1 cellular context compared by ENCODE assay signal in the genomic region with DNA sequence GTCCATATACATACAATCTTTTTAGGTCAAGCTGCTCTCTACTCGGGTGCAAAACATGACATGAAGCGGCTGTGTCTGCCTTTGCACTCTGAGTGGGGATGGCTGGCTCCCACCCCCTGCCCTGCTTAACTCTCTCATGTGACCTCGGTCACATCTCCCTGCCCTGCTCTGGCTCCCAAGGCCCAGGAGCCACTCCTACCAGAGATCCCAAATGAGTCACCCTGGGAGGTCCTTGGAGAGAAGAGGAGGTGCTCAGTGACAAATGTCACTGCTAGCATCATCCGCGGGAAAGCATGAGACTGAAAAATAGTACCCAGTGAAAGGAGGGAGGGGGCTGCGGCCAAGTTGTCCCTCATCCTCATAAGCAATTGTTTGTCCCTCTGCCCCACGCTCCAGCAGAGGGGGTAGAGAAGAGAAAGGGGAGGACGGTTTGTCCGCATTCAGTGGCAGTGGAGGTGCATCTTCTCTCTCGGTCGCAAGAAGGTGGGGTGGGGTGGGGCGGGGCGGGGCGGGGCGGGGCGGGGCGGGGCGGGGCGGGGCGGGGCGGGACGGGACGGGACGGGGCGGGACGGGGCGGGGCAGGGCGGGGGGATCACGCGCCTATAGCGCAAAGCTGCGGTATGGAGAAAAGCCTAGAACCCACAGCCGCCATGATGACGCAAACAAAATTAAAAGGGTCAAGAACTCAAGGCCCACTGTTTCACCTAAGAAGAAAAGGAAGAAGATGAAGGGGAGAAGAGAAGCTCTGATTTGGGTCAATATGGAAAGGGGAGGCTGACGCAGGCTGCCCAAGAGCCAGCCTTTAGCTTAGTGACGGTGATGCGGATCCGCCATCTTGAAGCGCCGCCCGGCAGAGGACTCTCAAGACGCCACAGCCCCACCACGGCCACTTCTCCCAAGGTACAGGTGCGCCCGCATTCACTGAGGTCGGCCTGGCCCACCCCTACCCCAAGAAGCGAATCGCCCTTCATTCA.
TF ChIP-seq lines count a peak whose summit lies in the region.

No MANE protein-coding gene starts in this region.

TF ChIP-seq in K562, 482 proteins besides CTCF, POLR2A, EP300 and RAD21 (continued from another document and continues in another):
- TF ChIP-seq ZBTB7A (IDR thresholded peaks at IDR 0.05; ENCODE audit: borderline replicate concordance, control insufficient read depth, low read depth, low read length) (no peak), MAFK (IDR thresholded peaks at IDR 0.05; ENCODE audit: low read length) (no peak), ZNF766 (CRISPR knock-in tag; conservative IDR thresholded peaks at IDR 0.05) (peak; percentile 64; the same call in 1 of the 2 replicates), MECOM (CRISPR knock-in tag; IDR thresholded peaks at IDR 0.05) (0 out of 2 replicates have a peak, but pooled peaks have one; percentile 56), ZNF644 (tag; IDR thresholded peaks at IDR 0.05; ENCODE audit: low read depth) (peak; percentile 75; the same call in 1 of the 2 replicates), RCOR1 (IDR thresholded peaks at IDR 0.05; ENCODE audit: borderline replicate concordance in 1 of 2, low read depth in 2 of 2, low read length in 2 of 2) (peak in 1 of 2 experiments; percentile 58; a peak in 1 of 4 replicates), HSF4 (CRISPR knock-in tag; IDR thresholded peaks at IDR 0.05; ENCODE audit: borderline replicate concordance) (no peak; the same call in 1 of the 2 replicates), SREBF1 (IDR thresholded peaks at IDR 0.05; ENCODE audit: borderline replicate concordance, low read depth, low read length) (no peak), HDAC1 (IDR thresholded peaks at IDR 0.05) (peak in 1 of 2 experiments; percentile 62; a peak in 2 of 4 replicates), SPI1 (IDR thresholded peaks at IDR 0.05; ENCODE audit: borderline replicate concordance, low read depth, low read length) (no peak), CCNT2 (IDR thresholded peaks at IDR 0.05; ENCODE audit: borderline replicate concordance, extremely low read depth, insufficient read length, low read depth, low read length) (no peak), OTX1 (CRISPR knock-in tag; IDR thresholded peaks at IDR 0.05) (0 out of 2 replicates have a peak, but pooled peaks have one; percentile 69), FOXA1 (IDR thresholded peaks at IDR 0.05; ENCODE audit: borderline replicate concordance) (no peak), ZNF184 (CRISPR knock-in tag; IDR thresholded peaks at IDR 0.05) (no peak), IRF2 (CRISPR knock-in tag; IDR thresholded peaks at IDR 0.05) (no peak), SMARCA4 (IDR thresholded peaks at IDR 0.05) (peak; percentile 40; the same call in 1 of the 2 replicates), ERF (CRISPR knock-in tag; IDR thresholded peaks at IDR 0.05) (0 out of 2 replicates have a peak, but pooled peaks have one; percentile 83), ZNF311 (CRISPR knock-in tag; IDR thresholded peaks at IDR 0.05) (peak; percentile 61), RBFOX2 (IDR thresholded peaks at IDR 0.05; ENCODE audit: low read depth, low read length) (peak; percentile 44; the same call in 1 of the 2 replicates), ATF1 (CRISPR knock-in tag; IDR thresholded peaks at IDR 0.05) (no peak), ATF1 (tag; IDR thresholded peaks at IDR 0.05) (peak; percentile 62), PTTG1 (tag; IDR thresholded peaks at IDR 0.05; ENCODE audit: low read depth) (peak; percentile 76), RFX1 (IDR thresholded peaks at IDR 0.05) (no peak), PYGO2 (tag; IDR thresholded peaks at IDR 0.05) (0 out of 2 replicates have a peak, but pooled peaks have one; percentile 49), NR2C2 (CRISPR knock-in tag; IDR thresholded peaks at IDR 0.05) (0 out of 2 replicates have a peak, but pooled peaks have one; percentile 40), NR2C2 (tag; IDR thresholded peaks at IDR 0.05) (no peak), ZFP36 (IDR thresholded peaks at IDR 0.05; ENCODE audit: low read depth, low read length, partially characterized antibody) (peak; percentile 35), SOX6 (IDR thresholded peaks at IDR 0.05) (peak; percentile 35; the same call in 1 of the 2 replicates), U2AF2 (optimal IDR thresholded peaks at IDR 0.05; ENCODE audit: low read depth, low read length) (no peak), CBFA2T2 (conservative IDR thresholded peaks at IDR 0.05) (no peak), ELF1 (tag; IDR thresholded peaks at IDR 0.05) (no peak), MEF2A (IDR thresholded peaks at IDR 0.05; ENCODE audit: control insufficient read depth, low read depth, low read length) (no peak), HEY1 (CRISPR knock-in tag; IDR thresholded peaks at IDR 0.05; ENCODE audit: borderline replicate concordance) (0 out of 2 replicates have a peak, but pooled peaks have one; percentile 72), CSDE1 (IDR thresholded peaks at IDR 0.05) (no peak), ETV1 (tag; conservative IDR thresholded peaks at IDR 0.05; ENCODE audit: low read depth) (0 out of 2 replicates have a peak, but pooled peaks have one; percentile 23), PHF20 (IDR thresholded peaks at IDR 0.05; ENCODE audit: partially characterized antibody) (no peak), KDM4B (IDR thresholded peaks at IDR 0.05; ENCODE audit: borderline replicate concordance in 2 of 2, low read depth in 1 of 2) (no peak), KLF6 (CRISPR knock-in tag; IDR thresholded peaks at IDR 0.05; ENCODE audit: borderline replicate concordance) (peak; percentile 72), ZNF551 (CRISPR knock-in tag; IDR thresholded peaks at IDR 0.05) (no peak), FOXP1 (CRISPR knock-in tag; IDR thresholded peaks at IDR 0.05) (no peak), ZNF239 (CRISPR knock-in tag; IDR thresholded peaks at IDR 0.05) (peak; percentile 53; the same call in 1 of the 2 replicates), ZBTB8A (IDR thresholded peaks at IDR 0.05; ENCODE audit: partially characterized antibody) (no peak), PTBP1 (IDR thresholded peaks at IDR 0.05; ENCODE audit: low read depth, low read length) (no peak), ZNF133 (CRISPR knock-in tag; IDR thresholded peaks at IDR 0.05) (0 out of 2 replicates have a peak, but pooled peaks have one; percentile 22), ZKSCAN3 (CRISPR knock-in tag; IDR thresholded peaks at IDR 0.05) (no peak), EGR1 (conservative IDR thresholded peaks at IDR 0.05) (peak; percentile 19; the same call in 1 of the 2 replicates), HDGF (IDR thresholded peaks at IDR 0.05) (0 out of 2 replicates have a peak, but pooled peaks have one; percentile 27)
- TF ChIP-seq, protein P1, sequence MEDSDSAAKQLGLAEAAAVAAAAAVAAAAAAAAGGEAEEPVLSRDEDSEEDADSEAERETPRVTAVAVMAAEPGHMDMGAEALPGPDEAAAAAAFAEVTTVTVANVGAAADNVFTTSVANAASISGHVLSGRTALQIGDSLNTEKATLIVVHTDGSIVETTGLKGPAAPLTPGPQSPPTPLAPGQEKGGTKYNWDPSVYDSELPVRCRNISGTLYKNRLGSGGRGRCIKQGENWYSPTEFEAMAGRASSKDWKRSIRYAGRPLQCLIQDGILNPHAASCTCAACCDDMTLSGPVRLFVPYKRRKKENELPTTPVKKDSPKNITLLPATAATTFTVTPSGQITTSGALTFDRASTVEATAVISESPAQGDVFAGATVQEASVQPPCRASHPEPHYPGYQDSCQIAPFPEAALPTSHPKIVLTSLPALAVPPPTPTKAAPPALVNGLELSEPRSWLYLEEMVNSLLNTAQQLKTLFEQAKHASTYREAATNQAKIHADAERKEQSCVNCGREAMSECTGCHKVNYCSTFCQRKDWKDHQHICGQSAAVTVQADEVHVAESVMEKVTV (CRISPR knock-in tag; IDR thresholded peaks at IDR 0.05) = 0 out of 2 replicates have a peak, but pooled peaks have one; percentile 18
- TF ChIP-seq, protein P2, sequence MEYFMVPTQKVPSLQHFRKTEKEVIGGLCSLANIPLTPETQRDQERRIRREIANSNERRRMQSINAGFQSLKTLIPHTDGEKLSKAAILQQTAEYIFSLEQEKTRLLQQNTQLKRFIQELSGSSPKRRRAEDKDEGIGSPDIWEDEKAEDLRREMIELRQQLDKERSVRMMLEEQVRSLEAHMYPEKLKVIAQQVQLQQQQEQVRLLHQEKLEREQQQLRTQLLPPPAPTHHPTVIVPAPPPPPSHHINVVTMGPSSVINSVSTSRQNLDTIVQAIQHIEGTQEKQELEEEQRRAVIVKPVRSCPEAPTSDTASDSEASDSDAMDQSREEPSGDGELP (CRISPR knock-in tag; IDR thresholded peaks at IDR 0.05; ENCODE audit: borderline replicate concordance) = 0 out of 2 replicates have a peak, but pooled peaks have one; percentile 27
- TF ChIP-seq, protein P3, sequence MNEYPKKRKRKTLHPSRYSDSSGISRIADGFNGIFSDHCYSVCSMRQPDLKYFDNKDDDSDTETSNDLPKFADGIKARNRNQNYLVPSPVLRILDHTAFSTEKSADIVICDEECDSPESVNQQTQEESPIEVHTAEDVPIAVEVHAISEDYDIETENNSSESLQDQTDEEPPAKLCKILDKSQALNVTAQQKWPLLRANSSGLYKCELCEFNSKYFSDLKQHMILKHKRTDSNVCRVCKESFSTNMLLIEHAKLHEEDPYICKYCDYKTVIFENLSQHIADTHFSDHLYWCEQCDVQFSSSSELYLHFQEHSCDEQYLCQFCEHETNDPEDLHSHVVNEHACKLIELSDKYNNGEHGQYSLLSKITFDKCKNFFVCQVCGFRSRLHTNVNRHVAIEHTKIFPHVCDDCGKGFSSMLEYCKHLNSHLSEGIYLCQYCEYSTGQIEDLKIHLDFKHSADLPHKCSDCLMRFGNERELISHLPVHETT (CRISPR knock-in tag; conservative IDR thresholded peaks at IDR 0.05 in 1 of 2, IDR thresholded peaks at IDR 0.05 in 1 of 2) = 0 out of 4 replicates have a peak, but pooled peaks of 1 of the 2 experiments have one; percentile 61
- TF ChIP-seq, protein P4, sequence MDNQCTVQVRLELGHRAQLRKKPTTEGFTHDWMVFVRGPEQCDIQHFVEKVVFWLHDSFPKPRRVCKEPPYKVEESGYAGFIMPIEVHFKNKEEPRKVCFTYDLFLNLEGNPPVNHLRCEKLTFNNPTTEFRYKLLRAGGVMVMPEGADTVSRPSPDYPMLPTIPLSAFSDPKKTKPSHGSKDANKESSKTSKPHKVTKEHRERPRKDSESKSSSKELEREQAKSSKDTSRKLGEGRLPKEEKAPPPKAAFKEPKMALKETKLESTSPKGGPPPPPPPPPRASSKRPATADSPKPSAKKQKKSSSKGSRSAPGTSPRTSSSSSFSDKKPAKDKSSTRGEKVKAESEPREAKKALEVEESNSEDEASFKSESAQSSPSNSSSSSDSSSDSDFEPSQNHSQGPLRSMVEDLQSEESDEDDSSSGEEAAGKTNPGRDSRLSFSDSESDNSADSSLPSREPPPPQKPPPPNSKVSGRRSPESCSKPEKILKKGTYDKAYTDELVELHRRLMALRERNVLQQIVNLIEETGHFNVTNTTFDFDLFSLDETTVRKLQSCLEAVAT (IDR thresholded peaks at IDR 0.05) = peak in 1 of 2 experiments; percentile 93; a peak in 2 of 4 replicates
- TF ChIP-seq, protein P5, sequence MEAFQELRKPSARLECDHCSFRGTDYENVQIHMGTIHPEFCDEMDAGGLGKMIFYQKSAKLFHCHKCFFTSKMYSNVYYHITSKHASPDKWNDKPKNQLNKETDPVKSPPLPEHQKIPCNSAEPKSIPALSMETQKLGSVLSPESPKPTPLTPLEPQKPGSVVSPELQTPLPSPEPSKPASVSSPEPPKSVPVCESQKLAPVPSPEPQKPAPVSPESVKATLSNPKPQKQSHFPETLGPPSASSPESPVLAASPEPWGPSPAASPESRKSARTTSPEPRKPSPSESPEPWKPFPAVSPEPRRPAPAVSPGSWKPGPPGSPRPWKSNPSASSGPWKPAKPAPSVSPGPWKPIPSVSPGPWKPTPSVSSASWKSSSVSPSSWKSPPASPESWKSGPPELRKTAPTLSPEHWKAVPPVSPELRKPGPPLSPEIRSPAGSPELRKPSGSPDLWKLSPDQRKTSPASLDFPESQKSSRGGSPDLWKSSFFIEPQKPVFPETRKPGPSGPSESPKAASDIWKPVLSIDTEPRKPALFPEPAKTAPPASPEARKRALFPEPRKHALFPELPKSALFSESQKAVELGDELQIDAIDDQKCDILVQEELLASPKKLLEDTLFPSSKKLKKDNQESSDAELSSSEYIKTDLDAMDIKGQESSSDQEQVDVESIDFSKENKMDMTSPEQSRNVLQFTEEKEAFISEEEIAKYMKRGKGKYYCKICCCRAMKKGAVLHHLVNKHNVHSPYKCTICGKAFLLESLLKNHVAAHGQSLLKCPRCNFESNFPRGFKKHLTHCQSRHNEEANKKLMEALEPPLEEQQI (IDR thresholded peaks at IDR 0.05) = no peak
- TF ChIP-seq, protein P6, sequence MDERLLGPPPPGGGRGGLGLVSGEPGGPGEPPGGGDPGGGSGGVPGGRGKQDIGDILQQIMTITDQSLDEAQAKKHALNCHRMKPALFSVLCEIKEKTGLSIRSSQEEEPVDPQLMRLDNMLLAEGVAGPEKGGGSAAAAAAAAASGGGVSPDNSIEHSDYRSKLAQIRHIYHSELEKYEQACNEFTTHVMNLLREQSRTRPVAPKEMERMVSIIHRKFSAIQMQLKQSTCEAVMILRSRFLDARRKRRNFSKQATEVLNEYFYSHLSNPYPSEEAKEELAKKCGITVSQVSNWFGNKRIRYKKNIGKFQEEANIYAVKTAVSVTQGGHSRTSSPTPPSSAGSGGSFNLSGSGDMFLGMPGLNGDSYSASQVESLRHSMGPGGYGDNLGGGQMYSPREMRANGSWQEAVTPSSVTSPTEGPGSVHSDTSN (CRISPR knock-in tag; IDR thresholded peaks at IDR 0.05; ENCODE audit: low read depth) = no peak
- TF ChIP-seq, protein P6 (tag; conservative IDR thresholded peaks at IDR 0.05; ENCODE audit: low read depth) = peak; percentile 38; the same call in 1 of the 2 replicates
- TF ChIP-seq, protein P7, sequence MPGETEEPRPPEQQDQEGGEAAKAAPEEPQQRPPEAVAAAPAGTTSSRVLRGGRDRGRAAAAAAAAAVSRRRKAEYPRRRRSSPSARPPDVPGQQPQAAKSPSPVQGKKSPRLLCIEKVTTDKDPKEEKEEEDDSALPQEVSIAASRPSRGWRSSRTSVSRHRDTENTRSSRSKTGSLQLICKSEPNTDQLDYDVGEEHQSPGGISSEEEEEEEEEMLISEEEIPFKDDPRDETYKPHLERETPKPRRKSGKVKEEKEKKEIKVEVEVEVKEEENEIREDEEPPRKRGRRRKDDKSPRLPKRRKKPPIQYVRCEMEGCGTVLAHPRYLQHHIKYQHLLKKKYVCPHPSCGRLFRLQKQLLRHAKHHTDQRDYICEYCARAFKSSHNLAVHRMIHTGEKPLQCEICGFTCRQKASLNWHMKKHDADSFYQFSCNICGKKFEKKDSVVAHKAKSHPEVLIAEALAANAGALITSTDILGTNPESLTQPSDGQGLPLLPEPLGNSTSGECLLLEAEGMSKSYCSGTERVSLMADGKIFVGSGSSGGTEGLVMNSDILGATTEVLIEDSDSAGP (CRISPR knock-in tag; IDR thresholded peaks at IDR 0.05) = no peak
